15 cellular contexts compared by ENCODE assay signal in genomic region chr13:97749174-97749573, GRCh38.
DNase-seq lines count a peak whose midpoint lies in the region; ATAC-seq and TF ChIP-seq lines count a peak whose summit lies in the region.
"Had no signal": no experiment of that assay in that cellular context is flagged by ENCODE, and none has a peak within 500 bp of the region (broad histone marks: within the 10 kb centered on the region; RNA-seq: fewer than 3 reads in every experiment).

No MANE protein-coding gene starts in this region.

- no peak overlapping the region for H3K27ac Mint-ChIP-seq in GM23338
- H3K27ac Mint-ChIP-seq: dendritic cell treated with granulocyte-macrophage colony-stimulating factor and Interleukin-4, amounts not matched to agents 40 ng/mL and 50 ng/mL, for 4 days; progenitor cell of endocrine pancreas had no signal

- no peaks in the 10 kb centered on the region for H3K4me1 ChIP-seq in GM23338 (ENCODE audit: insufficient read depth)
- H3K4me1 ChIP-seq in PC-9 (replicated peaks; ENCODE audit: insufficient read depth), result no peaks in the 10 kb centered on the region

- H3K36me3 Mint-ChIP-seq in GM23338 (ENCODE audit: low read depth), result no peaks in the 10 kb centered on the region; the same call in 2 of the 3 replicates

- no peak overlapping the region for H3K27ac ChIP-seq in GM23338 (ENCODE audit: low read depth)
- no peak overlapping the region for H3K27ac ChIP-seq in PC-9
- H3K27ac ChIP-seq: heart right ventricle had no signal

- H3K9me2 ChIP-seq in GM23338 (ENCODE audit: insufficient read depth), result no peaks in the 10 kb centered on the region
- H3K9me2 ChIP-seq in PC-9 (ENCODE audit: insufficient read depth), result no peaks in the 10 kb centered on the region

- H3K4me3 ChIP-seq in GM23338 (no peak overlapping the region), PC-9 (no peak overlapping the region), epithelial cell of proximal tubule (ENCODE audit: low read depth, low read length) (no peak overlapping the region)
- H3K4me3 ChIP-seq: heart right ventricle had no signal

- intact Hi-C loops in PC-9 (cut with micrococcal nuclease; ENCODE audit: unreplicated experiment) (no loop called here), Right ventricle myocardium superior (cut with DNase I) (no loop called here)

- TF ChIP-seq CTCF in GM23338 (conservative IDR thresholded peaks at IDR 0.05; ENCODE audit: low read depth in 2 of 2) (peak in 1 of 2 experiments; percentile 49; a peak in 2 of 4 replicates), PC-9 (conservative IDR thresholded peaks at IDR 0.05) (peak; percentile 47; the same call in 1 of the 2 replicates), epithelial cell of proximal tubule (conservative IDR thresholded peaks at IDR 0.05; ENCODE audit: low read depth, low read length) (peak; percentile 54)

- H2AFZ ChIP-seq in GM23338, result no peak overlapping the region
- H2AFZ ChIP-seq in PC-9, result no peak overlapping the region

- peaks cover 8% of the 10 kb centered on the region for H3K9me3 Mint-ChIP-seq in GM23338

- POLR2A ChIA-PET in PC-9 (lab: Charles Lee; ENCODE audit: unreplicated experiment), result no interaction called here

- no peaks in the 10 kb centered on the region for H3K9me3 ChIP-seq in PC-9 (ENCODE audit: insufficient read depth, low read depth)

- peak; percentile 49 for DNase-seq in Caki2 (ENCODE audit: low read depth)
- peak; percentile 15 for DNase-seq in GM23338 (ENCODE audit: low spot score)
- peak; percentile 1 to 70 for DNase-seq in PC-9
- DNase-seq in epithelial cell of proximal tubule (ENCODE audit: low read depth), result no peak
- DNase-seq in activated effector memory CD4-positive, alpha-beta T cell treated with anti-CD3 and anti-CD28 coated beads, Interleukin-2, amount 50 U/mL, for 16 hours, result no peak
- DNase-seq in Right ventricle myocardium superior, result no peak
- no peak for DNase-seq in central memory CD4-positive, alpha-beta T cell
- DNase-seq: activated effector memory CD4-positive, alpha-beta T cell treated with Interleukin-2 at 50 U/mL for 16 hours; GOT3; heart right ventricle; mesenchymal stem cell; NCI-H774 had no signal

- H3K79me2 ChIP-seq in GM23338 (replicated peaks; ENCODE audit: insufficient read depth) (no peaks in the 10 kb centered on the region), PC-9 (ENCODE audit: low read depth) (no peaks in the 10 kb centered on the region)

- H3K4me3 Mint-ChIP-seq in GM23338, result no peak overlapping the region
- H3K4me3 Mint-ChIP-seq: dendritic cell treated with granulocyte-macrophage colony-stimulating factor and Interleukin-4, amounts not matched to agents 40 ng/mL and 50 ng/mL, for 4 days had no signal

- in situ Hi-C loops in Caki2 (cut with HindIII; ENCODE audit: low pct_unique_long_range_greater_than_20kb, low sequenced_read_pairs), result no loop called here

- H3K4me2 ChIP-seq in GM23338 (no peak overlapping the region), PC-9 (no peak overlapping the region)

- H3F3A ChIP-seq in GM23338 (replicated peaks; ENCODE audit: low read depth), result no peaks in the 10 kb centered on the region
- H3F3A ChIP-seq in PC-9 (ENCODE audit: insufficient read depth, low read depth), result no peaks in the 10 kb centered on the region

- H3K4me1 Mint-ChIP-seq in GM23338, result peaks cover 7% of the 10 kb centered on the region

- H3K27me3 ChIP-seq in GM23338 (ENCODE audit: insufficient read depth) (no peaks in the 10 kb centered on the region), PC-9 (ENCODE audit: insufficient read depth, low read depth) (no peaks in the 10 kb centered on the region)

- H4K20me1 ChIP-seq in GM23338 (replicated peaks; ENCODE audit: insufficient read depth), result no peaks in the 10 kb centered on the region
- no peaks in the 10 kb centered on the region for H4K20me1 ChIP-seq in PC-9 (ENCODE audit: insufficient read depth)

- peaks cover 1% of the 10 kb centered on the region for H3K27me3 Mint-ChIP-seq in GM23338 (ENCODE audit: insufficient read depth, low read depth, poor library complexity)
- H3K27me3 Mint-ChIP-seq: dendritic cell treated with granulocyte-macrophage colony-stimulating factor and Interleukin-4, amounts not matched to agents 40 ng/mL and 50 ng/mL, for 4 days had no signal

- ATAC-seq in GM23338 (no peak), Right ventricle myocardium superior (ENCODE audit: poor library complexity) (no peak), HG03571 (IDR thresholded peaks at IDR 0.05; ENCODE audit: unreplicated experiment) (no peak)
- ATAC-seq: heart right ventricle had no signal

- CTCF ChIA-PET in PC-9 (lab: Charles Lee), result no interaction called here

- no TSS peak for BruUV-seq in PC-9 (replicated peaks; lab: Mats Ljungman, UMichigan)

- H3K36me3 ChIP-seq in GM23338 (ENCODE audit: insufficient read depth) (no peaks in the 10 kb centered on the region), PC-9 (ENCODE audit: low read depth) (no peaks in the 10 kb centered on the region)
- H3K36me3 ChIP-seq: heart right ventricle had no signal

TF ChIP-seq in GM23338, 12 proteins besides CTCF, POLR2A, EP300 and RAD21 (continues in another document):
- no peak for TF ChIP-seq ZNF462 (CRISPR knock-in tag; IDR thresholded peaks at IDR 0.05)
- TF ChIP-seq EZH2phosphoT487 (IDR thresholded peaks at IDR 0.05; ENCODE audit: unreplicated experiment), result no peak
- TF ChIP-seq JUNB (IDR thresholded peaks at IDR 0.05; ENCODE audit: unreplicated experiment), result no peak
- TF ChIP-seq EZH2 (IDR thresholded peaks at IDR 0.05; ENCODE audit: low read depth, unreplicated experiment), result no peak
- no peak for TF ChIP-seq NANOG (IDR thresholded peaks at IDR 0.05; ENCODE audit: borderline replicate concordance)
- TF ChIP-seq POLR2AphosphoS5 (IDR thresholded peaks at IDR 0.05; ENCODE audit: low read depth), result no peak
- TF ChIP-seq STAT1 (IDR thresholded peaks at IDR 0.05; ENCODE audit: unreplicated experiment), result no peak
- no peak for TF ChIP-seq CREB1 (CRISPR knock-in tag; IDR thresholded peaks at IDR 0.05; ENCODE audit: low read depth)
- TF ChIP-seq ZNF114 (CRISPR knock-in tag; IDR thresholded peaks at IDR 0.05), result no peak

Comparison
In these comparisons a context has a peak if more than half of its experiments do, and no peak if none do; other contexts are left out.
1. DNase-seq: peak in Caki2 (single experiment), GM23338 (single experiment) and PC-9 (2 of 2); none in epithelial cell of proximal tubule (single experiment), activated effector memory CD4-positive, alpha-beta T cell treated with anti-CD3 and anti-CD28 coated beads, Interleukin-2, amount 50 U/mL, for 16 hours (single experiment), Right ventricle myocardium superior (single experiment) and central memory CD4-positive, alpha-beta T cell (single experiment).